Comparison of ENCODE assay signal across 18 cellular contexts in the genomic region with DNA sequence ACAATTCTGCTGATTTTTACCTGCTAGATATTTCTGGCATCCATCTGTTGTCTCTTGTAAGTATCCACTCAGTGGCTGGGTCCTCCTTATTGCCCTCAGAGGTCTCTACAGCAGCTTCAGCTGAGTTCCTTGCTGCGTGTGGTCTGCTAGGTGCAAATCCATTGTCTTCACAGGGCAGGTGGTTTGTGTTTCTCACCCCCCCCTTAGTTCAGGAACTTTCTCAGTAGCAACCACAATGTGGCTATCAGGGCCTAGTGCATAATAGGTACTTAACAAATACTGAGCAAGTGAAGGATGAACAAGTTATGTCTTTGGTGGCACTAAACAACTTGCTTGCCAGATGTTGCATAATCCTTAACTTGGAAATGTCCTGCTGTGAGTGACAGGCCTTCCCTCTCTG.
DNase-seq lines count a peak whose midpoint lies in the region; ATAC-seq and FAIRE-seq lines count a peak whose summit lies in the region.
"Had no signal": no experiment of that assay in that cellular context is flagged by ENCODE, and none has a peak within 500 bp of the region (broad histone marks: within the 10 kb centered on the region; RNA-seq: fewer than 3 reads in every experiment).

No MANE protein-coding gene starts in this region.

- H3K27ac ChIP-seq in BLaER1 (no peak overlapping the region), small intestine (ENCODE audit: low read depth in 1 of 2, low read length in 1 of 2) (no peak overlapping the region)
- H3K27ac ChIP-seq in CD8-positive, alpha-beta memory T cell (ENCODE audit: low read depth, low read length), result no peak overlapping the region
- H3K27ac ChIP-seq: HL-60 had no signal

- H3K4me1 Mint-ChIP-seq in CD8-positive, alpha-beta memory T cell, result peaks cover 0 to 8% (median 5%) of the 10 kb centered on the region in 3 donors
- H3K4me1 Mint-ChIP-seq in effector memory CD8-positive, alpha-beta T cell (ENCODE audit: low read depth in 2 of 2), result peaks cover 0 to 17% of the 10 kb centered on the region in 2 donors

- H3K9me3 ChIP-seq in BLaER1 (no peaks in the 10 kb centered on the region), small intestine (ENCODE audit: control insufficient read depth, low read depth) (no peaks in the 10 kb centered on the region)
- H3K9me3 ChIP-seq in CD8-positive, alpha-beta memory T cell (ENCODE audit: low read length), result no peaks in the 10 kb centered on the region

- H3K4me3 Mint-ChIP-seq in CD8-positive, alpha-beta memory T cell, result peak overlapping the region in 4 of 7 donors; percentile 5 to 55 (median 19)
- peak overlapping the region in 1 of 2 donors; percentile 64 for H3K4me3 Mint-ChIP-seq in effector memory CD8-positive, alpha-beta T cell
- H3K4me3 Mint-ChIP-seq: CD8-positive, alpha-beta T cell; H9 had no signal

- peaks cover 0 to under 1% (median 0%) of the 10 kb centered on the region in 3 donors for H3K36me3 Mint-ChIP-seq in CD8-positive, alpha-beta memory T cell
- peaks cover 3% of the 10 kb centered on the region for H3K36me3 Mint-ChIP-seq in effector memory CD8-positive, alpha-beta T cell (ENCODE audit: insufficient read depth)
- H3K36me3 Mint-ChIP-seq: CD8-positive, alpha-beta T cell had no signal

- POLR2A ChIA-PET in CD8-positive, alpha-beta memory T cell (lab: Charles Lee), result no interaction called here

- CTCF ChIA-PET in CD8-positive, alpha-beta memory T cell (lab: Charles Lee), result no interaction called here

- peaks cover 14% of the 10 kb centered on the region for H3K4me1 ChIP-seq in BLaER1
- H3K4me1 ChIP-seq in CD8-positive, alpha-beta memory T cell (ENCODE audit: insufficient read depth, low read length), result no peaks in the 10 kb centered on the region
- H3K4me1 ChIP-seq in small intestine (ENCODE audit: control insufficient read depth in 2 of 2, insufficient read depth in 1 of 2, low read depth in 1 of 2, low read length in 1 of 2), result no peaks in the 10 kb centered on the region

- peak; percentile 79 for ATAC-seq in effector memory CD8-positive, alpha-beta T cell (replicated peaks)
- ATAC-seq: CD8-positive, alpha-beta T cell; GM12878 had no signal

- 76 to 94% (median 90%) methylated on average over 1 of the region's 1 CpG for WGBS in small intestine, 3 donors

- H3K27ac Mint-ChIP-seq in CD8-positive, alpha-beta memory T cell, result peak overlapping the region in 2 of 8 donors; percentile 5 to 81
- peak overlapping the region in 1 of 2 donors; percentile 82 for H3K27ac Mint-ChIP-seq in effector memory CD8-positive, alpha-beta T cell
- H3K27ac Mint-ChIP-seq: CD8-positive, alpha-beta T cell; H9 had no signal

- H3K36me3 ChIP-seq in BLaER1 (no peaks in the 10 kb centered on the region), small intestine (ENCODE audit: control insufficient read depth in 2 of 2, insufficient read depth in 2 of 2, low read length in 2 of 2) (no peaks in the 10 kb centered on the region)
- no peaks in the 10 kb centered on the region for H3K36me3 ChIP-seq in CD8-positive, alpha-beta memory T cell (ENCODE audit: insufficient read depth, low read length)

- H3K4me3 ChIP-seq in BLaER1 (no peak overlapping the region), small intestine (ENCODE audit: low read depth in 1 of 2, low read length in 2 of 2) (no peak overlapping the region)
- no peak overlapping the region for H3K4me3 ChIP-seq in CD8-positive, alpha-beta memory T cell (ENCODE audit: low read length)
- H3K4me3 ChIP-seq: GM12878 had no signal

- H3K4me2 ChIP-seq in BLaER1, result peak overlapping the region; percentile 44; the same call in 1 of the 2 replicates

- H3K9me3 Mint-ChIP-seq in CD8-positive, alpha-beta memory T cell, result no peaks in the 10 kb centered on the region
- peaks cover 0 to 2% of the 10 kb centered on the region in 2 donors for H3K9me3 Mint-ChIP-seq in effector memory CD8-positive, alpha-beta T cell
- H3K9me3 Mint-ChIP-seq: CD8-positive, alpha-beta T cell had no signal

- DNase-seq in CD8-positive, alpha-beta memory T cell, result no peak
- DNase-seq in NCI-H524 (lab: John Stamatoyannopoulos, UW), result peak; percentile 36 to 83
- DNase-seq in effector memory CD8-positive, alpha-beta T cell, result no peak
- no peak for DNase-seq in small intestine
- DNase-seq in NCI-H69 (lab: John Stamatoyannopoulos, UW), result no peak
- DNase-seq in RCC 7860 (ENCODE audit: low spot score), result no peak
- no peak for DNase-seq in D341Med (ENCODE audit: low spot score)
- DNase-seq: AML-193; CD8-positive, alpha-beta T cell; COR-L47; DMS79 treated with DMSO at 0.1 percent for 48 hours; H9 had no signal

- H4K20me1 ChIP-seq in BLaER1, result no peaks in the 10 kb centered on the region

- H3K27me3 ChIP-seq in BLaER1 (no peaks in the 10 kb centered on the region), small intestine (ENCODE audit: control insufficient read depth in 2 of 2, insufficient read depth in 2 of 2, low read length in 2 of 2) (peaks cover 0 to 4% of the 10 kb centered on the region in 2 donors)
- no peaks in the 10 kb centered on the region for H3K27me3 ChIP-seq in CD8-positive, alpha-beta memory T cell (ENCODE audit: insufficient read depth, low read length, poor library complexity, severe bottlenecking)

- H3K9ac ChIP-seq in BLaER1, result no peak overlapping the region

- peaks cover 14 to 74% of the 10 kb centered on the region in 2 donors for H3K27me3 Mint-ChIP-seq in CD8-positive, alpha-beta memory T cell
- peaks cover 32 to 41% of the 10 kb centered on the region in 2 donors for H3K27me3 Mint-ChIP-seq in effector memory CD8-positive, alpha-beta T cell

- FAIRE-seq in small intestine (lab: Jason Lieb, UNC) (no peak), RCC 7860 (lab: Jason Lieb, UNC) (no peak)
- FAIRE-seq: A204.1, D721Med, GM12878, H1 had no signal

Comparison
In these comparisons a context has a peak if more than half of its experiments do, and no peak if none do; other contexts are left out.
1. DNase-seq: peak in NCI-H524 (2 of 2); none in CD8-positive, alpha-beta memory T cell (0 of 5), effector memory CD8-positive, alpha-beta T cell (0 of 3), small intestine (single experiment), NCI-H69 (single experiment), RCC 7860 (single experiment) and D341Med (single experiment).